ENCODE assay signal across 1 cellular context in the genomic region with DNA sequence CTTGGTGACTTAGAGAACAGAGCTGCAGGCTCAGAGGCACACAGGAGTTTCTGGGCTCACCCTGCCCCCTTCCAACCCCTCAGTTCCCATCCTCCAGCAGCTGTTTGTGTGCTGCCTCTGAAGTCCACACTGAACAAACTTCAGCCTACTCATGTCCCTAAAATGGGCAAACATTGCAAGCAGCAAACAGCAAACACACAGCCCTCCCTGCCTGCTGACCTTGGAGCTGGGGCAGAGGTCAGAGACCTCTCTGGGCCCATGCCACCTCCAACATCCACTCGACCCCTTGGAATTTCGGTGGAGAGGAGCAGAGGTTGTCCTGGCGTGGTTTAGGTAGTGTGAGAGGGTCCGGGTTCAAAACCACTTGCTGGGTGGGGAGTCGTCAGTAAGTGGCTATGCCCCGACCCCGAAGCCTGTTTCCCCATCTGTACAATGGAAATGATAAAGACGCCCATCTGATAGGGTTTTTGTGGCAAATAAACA.
TF ChIP-seq lines count a peak whose summit lies in the region.

No MANE protein-coding gene starts in this region.

TF ChIP-seq in HepG2, 621 proteins besides CTCF, POLR2A, EP300 and RAD21 (continues in another document):
- TF ChIP-seq DPF2 (CRISPR knock-in tag; IDR thresholded peaks at IDR 0.05; ENCODE audit: borderline replicate concordance, low read depth), result peak; percentile 99
- no peak for TF ChIP-seq HOXA7 (CRISPR knock-in tag; IDR thresholded peaks at IDR 0.05)
- peak; percentile 58 for TF ChIP-seq ETV6 (CRISPR knock-in tag; conservative IDR thresholded peaks at IDR 0.05)
- TF ChIP-seq AGO2 (optimal IDR thresholded peaks at IDR 0.05; ENCODE audit: low read depth, low read length), result no peak
- TF ChIP-seq ZBTB8A (CRISPR knock-in tag; IDR thresholded peaks at IDR 0.05; ENCODE audit: borderline replicate concordance, low read depth), result no peak
- no peak for TF ChIP-seq ATF7 (IDR thresholded peaks at IDR 0.05)
- peak; percentile 46; the same call in 1 of the 2 replicates for TF ChIP-seq ATF7 (CRISPR knock-in tag; IDR thresholded peaks at IDR 0.05)
- peak; percentile 83 for TF ChIP-seq ZNF556 (CRISPR knock-in tag; IDR thresholded peaks at IDR 0.05; ENCODE audit: borderline replicate concordance)
- TF ChIP-seq, protein P1, sequence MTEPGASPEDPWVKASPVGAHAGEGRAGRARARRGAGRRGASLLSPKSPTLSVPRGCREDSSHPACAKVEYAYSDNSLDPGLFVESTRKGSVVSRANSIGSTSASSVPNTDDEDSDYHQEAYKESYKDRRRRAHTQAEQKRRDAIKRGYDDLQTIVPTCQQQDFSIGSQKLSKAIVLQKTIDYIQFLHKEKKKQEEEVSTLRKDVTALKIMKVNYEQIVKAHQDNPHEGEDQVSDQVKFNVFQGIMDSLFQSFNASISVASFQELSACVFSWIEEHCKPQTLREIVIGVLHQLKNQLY (CRISPR knock-in tag; IDR thresholded peaks at IDR 0.05), result peak; percentile 95
- TF ChIP-seq, protein P2, sequence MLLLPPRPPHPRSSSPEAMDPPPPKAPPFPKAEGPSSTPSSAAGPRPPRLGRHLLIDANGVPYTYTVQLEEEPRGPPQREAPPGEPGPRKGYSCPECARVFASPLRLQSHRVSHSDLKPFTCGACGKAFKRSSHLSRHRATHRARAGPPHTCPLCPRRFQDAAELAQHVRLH (CRISPR knock-in tag; IDR thresholded peaks at IDR 0.05; ENCODE audit: borderline replicate concordance, low read depth), result peak; percentile 94; the same call in 1 of the 2 replicates
- TF ChIP-seq ZNF749 (CRISPR knock-in tag; IDR thresholded peaks at IDR 0.05; ENCODE audit: borderline replicate concordance), result peak; percentile 87; the same call in 1 of the 2 replicates
- TF ChIP-seq, protein P3, sequence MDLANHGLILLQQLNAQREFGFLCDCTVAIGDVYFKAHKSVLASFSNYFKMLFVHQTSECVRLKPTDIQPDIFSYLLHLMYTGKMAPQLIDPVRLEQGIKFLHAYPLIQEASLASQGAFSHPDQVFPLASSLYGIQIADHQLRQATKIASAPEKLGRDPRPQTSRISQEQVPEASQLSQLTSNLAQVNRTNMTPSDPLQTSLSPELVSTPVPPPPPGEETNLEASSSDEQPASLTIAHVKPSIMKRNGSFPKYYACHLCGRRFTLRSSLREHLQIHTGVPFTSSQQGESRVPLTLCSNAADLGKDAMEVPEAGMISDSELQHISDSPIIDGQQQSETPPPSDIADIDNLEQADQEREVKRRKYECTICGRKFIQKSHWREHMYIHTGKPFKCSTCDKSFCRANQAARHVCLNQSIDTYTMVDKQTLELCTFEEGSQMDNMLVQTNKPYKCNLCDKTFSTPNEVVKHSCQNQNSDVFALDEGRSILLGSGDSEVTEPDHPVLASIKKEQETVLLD (CRISPR knock-in tag; IDR thresholded peaks at IDR 0.05; ENCODE audit: low read depth), result no peak
- no peak for TF ChIP-seq MNT (IDR thresholded peaks at IDR 0.05)
- TF ChIP-seq ZNF451 (CRISPR knock-in tag; IDR thresholded peaks at IDR 0.05), result peak; percentile 26; the same call in 1 of the 2 replicates
- TF ChIP-seq ZNF614 (CRISPR knock-in tag; IDR thresholded peaks at IDR 0.05; ENCODE audit: borderline replicate concordance), result peak; percentile 85; the same call in 1 of the 2 replicates
- peak; percentile 99 for TF ChIP-seq PAXIP1 (CRISPR knock-in tag; conservative IDR thresholded peaks at IDR 0.05)
- 0 out of 2 replicates have a peak, but pooled peaks have one; percentile 71 for TF ChIP-seq DNMT3B (CRISPR knock-in tag; conservative IDR thresholded peaks at IDR 0.05)
- TF ChIP-seq RFX5 (IDR thresholded peaks at IDR 0.05; ENCODE audit: low read depth, low read length), result peak; percentile 73
- TF ChIP-seq FLYWCH1 (CRISPR knock-in tag; IDR thresholded peaks at IDR 0.05), result no peak
- TF ChIP-seq, protein P4, sequence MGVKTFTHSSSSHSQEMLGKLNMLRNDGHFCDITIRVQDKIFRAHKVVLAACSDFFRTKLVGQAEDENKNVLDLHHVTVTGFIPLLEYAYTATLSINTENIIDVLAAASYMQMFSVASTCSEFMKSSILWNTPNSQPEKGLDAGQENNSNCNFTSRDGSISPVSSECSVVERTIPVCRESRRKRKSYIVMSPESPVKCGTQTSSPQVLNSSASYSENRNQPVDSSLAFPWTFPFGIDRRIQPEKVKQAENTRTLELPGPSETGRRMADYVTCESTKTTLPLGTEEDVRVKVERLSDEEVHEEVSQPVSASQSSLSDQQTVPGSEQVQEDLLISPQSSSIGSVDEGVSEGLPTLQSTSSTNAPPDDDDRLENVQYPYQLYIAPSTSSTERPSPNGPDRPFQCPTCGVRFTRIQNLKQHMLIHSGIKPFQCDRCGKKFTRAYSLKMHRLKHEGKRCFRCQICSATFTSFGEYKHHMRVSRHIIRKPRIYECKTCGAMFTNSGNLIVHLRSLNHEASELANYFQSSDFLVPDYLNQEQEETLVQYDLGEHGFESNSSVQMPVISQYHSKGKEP (CRISPR knock-in tag; IDR thresholded peaks at IDR 0.05), result no peak
- 0 out of 2 replicates have a peak, but pooled peaks have one; percentile 39 for TF ChIP-seq ZNF740 (CRISPR knock-in tag; IDR thresholded peaks at IDR 0.05)
- TF ChIP-seq HMG20A (CRISPR knock-in tag; IDR thresholded peaks at IDR 0.05; ENCODE audit: borderline replicate concordance), result peak; percentile 93
- TF ChIP-seq SALL2 (CRISPR knock-in tag; IDR thresholded peaks at IDR 0.05), result peak; percentile 94
- peak; percentile 57; the same call in 1 of the 2 replicates for TF ChIP-seq ELF1 (CRISPR knock-in tag; IDR thresholded peaks at IDR 0.05)
- TF ChIP-seq ZNF547 (CRISPR knock-in tag; IDR thresholded peaks at IDR 0.05), result peak; percentile 59; the same call in 1 of the 2 replicates
- peak; percentile 99 for TF ChIP-seq NR2F2 (IDR thresholded peaks at IDR 0.05; ENCODE audit: borderline replicate concordance, low read depth)
- TF ChIP-seq, protein P5, sequence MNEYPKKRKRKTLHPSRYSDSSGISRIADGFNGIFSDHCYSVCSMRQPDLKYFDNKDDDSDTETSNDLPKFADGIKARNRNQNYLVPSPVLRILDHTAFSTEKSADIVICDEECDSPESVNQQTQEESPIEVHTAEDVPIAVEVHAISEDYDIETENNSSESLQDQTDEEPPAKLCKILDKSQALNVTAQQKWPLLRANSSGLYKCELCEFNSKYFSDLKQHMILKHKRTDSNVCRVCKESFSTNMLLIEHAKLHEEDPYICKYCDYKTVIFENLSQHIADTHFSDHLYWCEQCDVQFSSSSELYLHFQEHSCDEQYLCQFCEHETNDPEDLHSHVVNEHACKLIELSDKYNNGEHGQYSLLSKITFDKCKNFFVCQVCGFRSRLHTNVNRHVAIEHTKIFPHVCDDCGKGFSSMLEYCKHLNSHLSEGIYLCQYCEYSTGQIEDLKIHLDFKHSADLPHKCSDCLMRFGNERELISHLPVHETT (CRISPR knock-in tag; conservative IDR thresholded peaks at IDR 0.05), result peak; percentile 75; the same call in 1 of the 2 replicates
- TF ChIP-seq GATAD2A (CRISPR knock-in tag; IDR thresholded peaks at IDR 0.05), result peak; percentile 99
- TF ChIP-seq SRSF1 (optimal IDR thresholded peaks at IDR 0.05; ENCODE audit: low read depth, low read length), result no peak
- no peak for TF ChIP-seq ZNF879 (CRISPR knock-in tag; IDR thresholded peaks at IDR 0.05)
- TF ChIP-seq ZNF569 (CRISPR knock-in tag; IDR thresholded peaks at IDR 0.05; ENCODE audit: borderline replicate concordance), result no peak
- peak; percentile 73 for TF ChIP-seq GATAD1 (CRISPR knock-in tag; IDR thresholded peaks at IDR 0.05)
- TF ChIP-seq, protein P6, sequence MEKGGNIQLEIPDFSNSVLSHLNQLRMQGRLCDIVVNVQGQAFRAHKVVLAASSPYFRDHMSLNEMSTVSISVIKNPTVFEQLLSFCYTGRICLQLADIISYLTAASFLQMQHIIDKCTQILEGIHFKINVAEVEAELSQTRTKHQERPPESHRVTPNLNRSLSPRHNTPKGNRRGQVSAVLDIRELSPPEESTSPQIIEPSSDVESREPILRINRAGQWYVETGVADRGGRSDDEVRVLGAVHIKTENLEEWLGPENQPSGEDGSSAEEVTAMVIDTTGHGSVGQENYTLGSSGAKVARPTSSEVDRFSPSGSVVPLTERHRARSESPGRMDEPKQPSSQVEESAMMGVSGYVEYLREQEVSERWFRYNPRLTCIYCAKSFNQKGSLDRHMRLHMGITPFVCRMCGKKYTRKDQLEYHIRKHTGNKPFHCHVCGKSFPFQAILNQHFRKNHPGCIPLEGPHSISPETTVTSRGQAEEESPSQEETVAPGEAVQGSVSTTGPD (CRISPR knock-in tag; IDR thresholded peaks at IDR 0.05), result peak; percentile 92
- no peak for TF ChIP-seq ZNF850 (CRISPR knock-in tag; conservative IDR thresholded peaks at IDR 0.05)
- 0 out of 2 replicates have a peak, but pooled peaks have one; percentile 64 for TF ChIP-seq KLF11 (CRISPR knock-in tag; IDR thresholded peaks at IDR 0.05)
- TF ChIP-seq CENPT (CRISPR knock-in tag; IDR thresholded peaks at IDR 0.05; ENCODE audit: low read depth), result no peak
- TF ChIP-seq SMAD1 (CRISPR knock-in tag; IDR thresholded peaks at IDR 0.05; ENCODE audit: borderline replicate concordance, low read depth), result peak; percentile 48; the same call in 1 of the 2 replicates
- TF ChIP-seq ZNF292 (CRISPR knock-in tag; IDR thresholded peaks at IDR 0.05; ENCODE audit: borderline replicate concordance, low read depth), result peak; percentile 97; the same call in 1 of the 2 replicates
- TF ChIP-seq ZNF280D (CRISPR knock-in tag; IDR thresholded peaks at IDR 0.05), result peak; percentile 86; the same call in 1 of the 2 replicates
- TF ChIP-seq NR2C2 (CRISPR knock-in tag; IDR thresholded peaks at IDR 0.05; ENCODE audit: borderline replicate concordance), result peak; percentile 91
- TF ChIP-seq ZSCAN12 (CRISPR knock-in tag; IDR thresholded peaks at IDR 0.05), result peak; percentile 26; the same call in 1 of the 2 replicates
- TF ChIP-seq TCF12 (IDR thresholded peaks at IDR 0.05), result no peak
- peak; percentile 96 for TF ChIP-seq TCF12 (CRISPR knock-in tag; IDR thresholded peaks at IDR 0.05)
- peak; percentile 94; the same call in 1 of the 2 replicates for TF ChIP-seq ZFP37 (CRISPR knock-in tag; IDR thresholded peaks at IDR 0.05; ENCODE audit: borderline replicate concordance)
- peak; percentile 99 for TF ChIP-seq KDM6A (CRISPR knock-in tag; IDR thresholded peaks at IDR 0.05; ENCODE audit: low read depth)
